24 cellular contexts compared by ENCODE assay signal in genomic region chr3:61579685-61580084, GRCh38. TPM values are rescaled to one million over a fixed set of nuclear protein-coding genes. Genes with fewer than 3 reads are reported as not detected.
"Had no signal": no experiment of that assay in that cellular context is flagged by ENCODE, and none has a peak within 500 bp of the region (broad histone marks: within the 10 kb centered on the region; RNA-seq: fewer than 3 reads in every experiment).

No MANE protein-coding gene starts in this region.

- H3K27me3 ChIP-seq: neural progenitor cell, ovary, right lobe of liver, sigmoid colon, stomach, thyroid gland, tibial nerve, upper lobe of left lung, vagina had no signal

- H3K27ac ChIP-seq: neural progenitor cell, ovary, psoas muscle, right lobe of liver, stomach, thoracic aorta, thyroid gland, tibial nerve, upper lobe of left lung, vagina had no signal

- H3K36me3 Mint-ChIP-seq: naive thymus-derived CD8-positive, alpha-beta T cell; natural killer cell treated with Interleukin-12 subunit alpha and Interleukin-12 subunit beta and Interleukin-15 and Interleukin-18, amount 100 ng/mL, for 72 hours; stimulated activated effector memory CD8-positive, alpha-beta T cell treated with anti-CD3 and anti-CD28 coated beads, Interleukin-12 subunit alpha, Interleukin-12 subunit beta, amount 100 ng/mL, for 72 hours; stimulated activated naive B cell treated with anti-CD40 and anti-IgM and Interleukin-4, amounts not matched to agents 10 μg/mL and 1 μg/mL and 100 μg/mL, for 72 hours had no signal

- H3K27me3 Mint-ChIP-seq: natural killer cell treated with Interleukin-12 subunit alpha and Interleukin-12 subunit beta and Interleukin-15 and Interleukin-18, amount 100 ng/mL, for 72 hours; stimulated activated naive B cell treated with anti-CD40 and anti-IgM and Interleukin-4, amounts not matched to agents 10 μg/mL and 1 μg/mL and 100 μg/mL, for 72 hours; stimulated activated naive CD8-positive, alpha-beta T cell treated with anti-CD3 and anti-CD28 coated beads, Interleukin-15, Interleukin-2, amounts not matched to agents 100 ng/mL and 50 ng/mL, for 24 hours had no signal

- DNase-seq: naive thymus-derived CD8-positive, alpha-beta T cell; occipital lobe; ovary; psoas muscle; right cardiac atrium; right lobe of liver; sigmoid colon; stimulated activated CD4-positive, alpha-beta T cell treated with anti-CD3 and anti-CD28 coated beads, Interleukin-15, amount 100 ng/mL, for 24 hours; stimulated activated CD4-positive, alpha-beta T cell treated with anti-CD3 and anti-CD28 coated beads, Interleukin-2, amount 100 ng/mL, for 24 hours; stimulated activated CD4-positive, alpha-beta T cell treated with anti-CD3 and anti-CD28 coated beads, Interleukin-2, amount 100 ng/mL, for 48 hours; stimulated activated CD4-positive, alpha-beta T cell treated with anti-CD3 and anti-CD28 coated beads, Interleukin-4, amount 100 ng/mL, for 24 hours; stimulated activated naive B cell treated with anti-CD40 and anti-IgM and Interleukin-4, amounts not matched to agents 10 μg/mL and 1 μg/mL and 100 μg/mL, for 72 hours; stimulated activated naive CD4-positive, alpha-beta T cell treated with Interleukin-2 at 50 U/mL for 16 hours; stomach; thyroid gland; trophoblast cell; upper lobe of left lung had no signal

- H3K4me1 ChIP-seq: right lobe of liver had no signal

- H3K4me1 Mint-ChIP-seq: naive thymus-derived CD8-positive, alpha-beta T cell; stimulated activated effector memory CD8-positive, alpha-beta T cell treated with anti-CD3 and anti-CD28 coated beads, Interleukin-12 subunit alpha, Interleukin-12 subunit beta, amount 100 ng/mL, for 72 hours; stimulated activated naive B cell treated with anti-CD40 and anti-IgM and Interleukin-4, amounts not matched to agents 10 μg/mL and 1 μg/mL and 100 μg/mL, for 72 hours had no signal

- H3K9me3 Mint-ChIP-seq: natural killer cell treated with Interleukin-12 subunit alpha and Interleukin-12 subunit beta and Interleukin-15 and Interleukin-18, amount 100 ng/mL, for 72 hours; stimulated activated naive CD8-positive, alpha-beta T cell treated with anti-CD3 and anti-CD28 coated beads, Interleukin-15, Interleukin-2, amounts not matched to agents 100 ng/mL and 50 ng/mL, for 24 hours had no signal

- H3K27ac Mint-ChIP-seq: naive thymus-derived CD8-positive, alpha-beta T cell; natural killer cell treated with Interleukin-12 subunit alpha and Interleukin-12 subunit beta and Interleukin-15 and Interleukin-18, amount 100 ng/mL, for 72 hours; stimulated activated effector memory CD8-positive, alpha-beta T cell treated with anti-CD3 and anti-CD28 coated beads, Interleukin-12 subunit alpha, Interleukin-12 subunit beta, amount 100 ng/mL, for 72 hours; stimulated activated naive B cell treated with anti-CD40 and anti-IgM and Interleukin-4, amounts not matched to agents 10 μg/mL and 1 μg/mL and 100 μg/mL, for 72 hours; stimulated activated naive CD8-positive, alpha-beta T cell treated with anti-CD3 and anti-CD28 coated beads, Interleukin-15, Interleukin-2, amounts not matched to agents 100 ng/mL and 50 ng/mL, for 24 hours had no signal

- H3K9me3 ChIP-seq: ovary, psoas muscle, right lobe of liver, sigmoid colon, stomach, thoracic aorta, thyroid gland, upper lobe of left lung, vagina had no signal

- H3K4me3 Mint-ChIP-seq: naive thymus-derived CD8-positive, alpha-beta T cell; natural killer cell treated with Interleukin-12 subunit alpha and Interleukin-12 subunit beta and Interleukin-15 and Interleukin-18, amount 100 ng/mL, for 72 hours; neural progenitor cell; stimulated activated effector memory CD8-positive, alpha-beta T cell treated with anti-CD3 and anti-CD28 coated beads, Interleukin-12 subunit alpha, Interleukin-12 subunit beta, amount 100 ng/mL, for 72 hours; stimulated activated naive B cell treated with anti-CD40 and anti-IgM and Interleukin-4, amounts not matched to agents 10 μg/mL and 1 μg/mL and 100 μg/mL, for 72 hours; stimulated activated naive CD8-positive, alpha-beta T cell treated with anti-CD3 and anti-CD28 coated beads, Interleukin-15, Interleukin-2, amounts not matched to agents 100 ng/mL and 50 ng/mL, for 24 hours had no signal

- H3K36me3 ChIP-seq: neural progenitor cell, ovary, right lobe of liver, sigmoid colon, stomach, thoracic aorta, thyroid gland, tibial nerve, upper lobe of left lung, vagina had no signal

- H3K4me3 ChIP-seq: neural progenitor cell, ovary, psoas muscle, right lobe of liver, sigmoid colon, stomach, thoracic aorta, thyroid gland, tibial nerve, upper lobe of left lung, vagina had no signal

- ATAC-seq: naive thymus-derived CD8-positive, alpha-beta T cell; natural killer cell treated with Interleukin-12 subunit alpha and Interleukin-12 subunit beta and Interleukin-15 and Interleukin-18, amount 100 ng/mL, for 72 hours; stimulated activated effector memory CD8-positive, alpha-beta T cell treated with anti-CD3 and anti-CD28 coated beads, Interleukin-12 subunit alpha, Interleukin-12 subunit beta, amount 100 ng/mL, for 72 hours; stimulated activated naive B cell treated with anti-CD40 and anti-IgM and Interleukin-4, amounts not matched to agents 10 μg/mL and 1 μg/mL and 100 μg/mL, for 72 hours had no signal

RNA-seq across cellular contexts. Expression of gene PTPRG, which starts 18.3 kb away (rescaled TPM):
- total RNA-seq: naive thymus-derived CD8-positive, alpha-beta T cell had no signal
- polyA plus RNA-seq: naive thymus-derived CD8-positive, alpha-beta T cell had no signal
